ENCODE assay signal across 18 cellular contexts in genomic region chr1:212218065-212218464, GRCh38.
DNase-seq lines count a peak whose midpoint lies in the region; ATAC-seq, FAIRE-seq and TF ChIP-seq lines count a peak whose summit lies in the region.
"Had no signal": no experiment of that assay in that cellular context is flagged by ENCODE, and none has a peak within 500 bp of the region (broad histone marks: within the 10 kb centered on the region; RNA-seq: fewer than 3 reads in every experiment).

No MANE protein-coding gene starts in this region.

- peak overlapping the region in 4 of 5 donors; percentile 4 to 45 (median 33) for H3K27ac ChIP-seq in stomach
- no peak overlapping the region for H3K27ac ChIP-seq in Peyer's patch
- H3K27ac ChIP-seq: PC-9 had no signal

- no peak for DNase-seq in Caco-2
- DNase-seq in RCC 7860 (ENCODE audit: low spot score) = peak; percentile 26
- peak; percentile 51 for DNase-seq in kidney tubule cell (ENCODE audit: low spot score)
- DNase-seq in stomach = peak; percentile 40
- DNase-seq in Peyer's patch = no peak
- DNase-seq: CD8-positive, alpha-beta T cell; H7; NCI-H146; NCI-H345; NCI-H526 treated with DMSO at 0.1 percent for 48 hours; NK-92 treated with Interleukin-12 subunit alpha and Interleukin-12 subunit beta, amount 100 ng/mL, for 24 hours; PC-9 had no signal

- H3K4me1 ChIP-seq in Caco-2 (peaks cover 68% of the 10 kb centered on the region), stomach (peaks cover 16 to 28% (median 20%) of the 10 kb centered on the region in 4 donors), Peyer's patch (peaks cover 0 to 14% (median 3%) of the 10 kb centered on the region in 4 donors)

- H3K27ac Mint-ChIP-seq in Caco-2 (ENCODE audit: unreplicated experiment) = peak overlapping the region; percentile 97
- H3K27ac Mint-ChIP-seq: B cell; CD8-positive, alpha-beta T cell had no signal

- H3K27me3 ChIP-seq in Caco-2 (replicated peaks; ENCODE audit: control insufficient read depth, insufficient read depth, low read length) (no peaks in the 10 kb centered on the region), stomach (no peaks in the 10 kb centered on the region), Peyer's patch (no peaks in the 10 kb centered on the region)

- whole genome bisulfite sequencing in stomach, 5 donors = 22 to 54% (median 35%) methylated on average over 4 of the region's 4 CpGs

- no TSS peak for BruUV-seq in Caco-2 (replicated peaks; lab: Mats Ljungman, UMichigan)

- intact Hi-C loops in Caco-2 (cut with micrococcal nuclease; ENCODE audit: unreplicated experiment) = loop anchor here (2.0 kb wide), 1 partner anchor 71 kb away; no protein-coding TSS in a partner anchor
- intact Hi-C loops in stomach (cut with DNase I; ENCODE audit: low total_unique reads) = no loop called here

- ATAC-seq in GM21576 (IDR thresholded peaks at IDR 0.05; ENCODE audit: unreplicated experiment) = no peak
- ATAC-seq in HG03159 (IDR thresholded peaks at IDR 0.05; ENCODE audit: unreplicated experiment) = no peak
- no peak for ATAC-seq in HG02759 (IDR thresholded peaks at IDR 0.05; ENCODE audit: unreplicated experiment)
- ATAC-seq: CD8-positive, alpha-beta T cell; K562; Right ventricle myocardium inferior had no signal

- no peaks in the 10 kb centered on the region for H3K9me3 ChIP-seq in Caco-2
- no peaks in the 10 kb centered on the region for H3K9me3 ChIP-seq in stomach
- no peaks in the 10 kb centered on the region for H3K9me3 ChIP-seq in Peyer's patch

- H3K4me3 Mint-ChIP-seq in Caco-2 (ENCODE audit: unreplicated experiment) = peak overlapping the region; percentile 37
- H3K4me3 Mint-ChIP-seq: B cell; CD8-positive, alpha-beta T cell had no signal

- no peaks in the 10 kb centered on the region for H3K9me3 Mint-ChIP-seq in Caco-2 (ENCODE audit: unreplicated experiment)
- H3K9me3 Mint-ChIP-seq: CD8-positive, alpha-beta T cell had no signal

- POLR2A ChIA-PET in Caco-2 (lab: Charles Lee) = no interaction called here

- CTCF ChIA-PET in Caco-2 (lab: Charles Lee) = no interaction called here

- no peak for TF ChIP-seq EP300 in stomach (IDR thresholded peaks at IDR 0.05)

- FAIRE-seq in RCC 7860 (lab: Jason Lieb, UNC) = no peak
- FAIRE-seq: K562 had no signal

- H3K4me3 ChIP-seq in Caco-2 (ENCODE audit: low read depth, low read length) = no peak overlapping the region
- no peak overlapping the region for H3K4me3 ChIP-seq in stomach
- no peak overlapping the region for H3K4me3 ChIP-seq in Peyer's patch
- H3K4me3 ChIP-seq: K562, PC-9 had no signal

- H3K36me3 Mint-ChIP-seq in Caco-2 (ENCODE audit: insufficient read depth, unreplicated experiment) = peaks cover 10% of the 10 kb centered on the region
- H3K36me3 Mint-ChIP-seq: CD8-positive, alpha-beta T cell had no signal

- H3K27me3 Mint-ChIP-seq in Caco-2 (ENCODE audit: insufficient read depth, unreplicated experiment) = no peaks in the 10 kb centered on the region

- peaks cover 45% of the 10 kb centered on the region for H3K4me1 Mint-ChIP-seq in Caco-2 (ENCODE audit: low read depth, unreplicated experiment)

- no peak for TF ChIP-seq POLR2A in stomach (IDR thresholded peaks at IDR 0.05)
- no peak for TF ChIP-seq POLR2A in Peyer's patch (IDR thresholded peaks at IDR 0.05)

- no peak for TF ChIP-seq CTCF in Caco-2 (IDR thresholded peaks at IDR 0.05; ENCODE audit: insufficient read depth in 1 of 2, low read depth in 1 of 2, low read length in 1 of 2, severe bottlenecking in 1 of 2, unreplicated experiment in 1 of 2)
- TF ChIP-seq CTCF in stomach (IDR thresholded peaks at IDR 0.05) = no peak
- TF ChIP-seq CTCF in Peyer's patch (IDR thresholded peaks at IDR 0.05) = no peak

- H3K36me3 ChIP-seq in Caco-2 (ENCODE audit: control insufficient read depth, insufficient read depth, low read length) (no peaks in the 10 kb centered on the region), stomach (no peaks in the 10 kb centered on the region), Peyer's patch (no peaks in the 10 kb centered on the region)

Comparison
In these comparisons a context has a peak if more than half of its experiments do, and no peak if none do; other contexts are left out.
1. DNase-seq: peak in RCC 7860 (single experiment), kidney tubule cell (single experiment) and stomach (single experiment); none in Caco-2 (0 of 2) and Peyer's patch (0 of 3).
2. H3K27ac ChIP-seq: peak in stomach (4 of 5); none in Peyer's patch (0 of 4).